In the genomic region with DNA sequence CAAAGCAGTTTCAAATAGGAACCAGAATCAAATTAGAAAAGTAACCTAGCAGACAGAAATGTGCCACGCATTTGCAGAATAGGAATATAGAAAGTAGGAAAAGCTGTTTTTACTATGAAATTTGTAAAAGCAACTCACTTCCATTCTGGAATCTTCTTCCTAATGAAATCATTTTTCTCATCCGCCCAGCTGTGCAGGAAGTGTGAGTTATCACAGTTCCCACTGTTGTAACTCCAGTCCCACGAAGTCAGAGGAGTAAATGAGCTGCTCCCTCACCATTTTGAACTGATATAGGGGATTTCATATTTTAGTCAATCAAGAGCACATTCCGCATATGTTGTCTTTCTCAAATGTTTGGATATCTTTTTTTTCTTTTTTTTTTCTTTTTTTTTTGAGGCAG, we compare ENCODE assay signal across 1 cellular context.
TF ChIP-seq lines count a peak whose summit lies in the region.

No MANE protein-coding gene starts in this region.

TF ChIP-seq in SK-N-SH, 30 proteins besides CTCF, POLR2A, EP300 and RAD21 (continued from another document):
- no peak for TF ChIP-seq TCF12 (IDR thresholded peaks at IDR 0.05)
- TF ChIP-seq GABPA (IDR thresholded peaks at IDR 0.05; ENCODE audit: low read depth): no peak
- TF ChIP-seq ELF1 (IDR thresholded peaks at IDR 0.05): no peak
- no peak for TF ChIP-seq FOSL2 (IDR thresholded peaks at IDR 0.05; ENCODE audit: borderline replicate concordance, low read depth)
- no peak for TF ChIP-seq FOXM1 (IDR thresholded peaks at IDR 0.05; ENCODE audit: low read depth)
- TF ChIP-seq TEAD4 (IDR thresholded peaks at IDR 0.05; ENCODE audit: borderline replicate concordance, insufficient read depth): no peak
- no peak for TF ChIP-seq POLR2AphosphoS5 (IDR thresholded peaks at IDR 0.05; ENCODE audit: low read depth, low read length)
- TF ChIP-seq TAF1 (IDR thresholded peaks at IDR 0.05; ENCODE audit: borderline replicate concordance, low read depth, low read length): no peak
